Comparison of ENCODE assay signal across 9 cellular contexts in genomic region chr1:150875197-150876110, GRCh38. TPM values are rescaled to one million over a fixed set of nuclear protein-coding genes. Genes with fewer than 3 reads are reported as not detected.
DNase-seq lines count a peak whose midpoint lies in the region; ATAC-seq, FAIRE-seq and TF ChIP-seq lines count a peak whose summit lies in the region.
"Had no signal": no experiment of that assay in that cellular context is flagged by ENCODE, and none has a peak within 500 bp of the region (broad histone marks: within the 10 kb centered on the region; RNA-seq: fewer than 3 reads in every experiment).

No MANE protein-coding gene starts in this region.

- H3K4me3 Mint-ChIP-seq in activated B cell treated with CpG ODN at 0.5 μM for 24 hours = peak overlapping the region; percentile 92

- intact Hi-C loops in activated B cell treated with CpG ODN at 0.5 μM for 24 hours (cut with micrococcal nuclease) = loop anchor here (1.0 to 5.0 kb wide), 11 partner anchors 47 to 323 kb away; partner anchors contain the start of genes C1orf56, CERS2, ENSA and GOLPH3L

- H3K27me3 ChIP-seq in parathyroid adenoma (ENCODE audit: control insufficient read depth, insufficient read depth, low read length) = no peaks in the 10 kb centered on the region

- H3K9ac ChIP-seq in parathyroid adenoma = no peak overlapping the region

- H3K4me3 ChIP-seq in A549 (peak overlapping the region; percentile 82), fibroblast of villous mesenchyme (ENCODE audit: low read depth, low read length) (peak overlapping the region; percentile 84), parathyroid adenoma (ENCODE audit: low read depth, low read length) (peak overlapping the region; percentile 96)

- 17% methylated on average over 17 of the region's 17 CpGs for WGBS in A549 (ENCODE audit: missing lambda C conversion rate)

- H3K4me2 ChIP-seq in A549 (peak overlapping the region; percentile 91), parathyroid adenoma (ENCODE audit: low read length) (peak overlapping the region; percentile 74)

- H3K9me3 ChIP-seq in A549 = no peaks in the 10 kb centered on the region
- H3K9me3 ChIP-seq in parathyroid adenoma (ENCODE audit: control insufficient read depth, low read length) = no peaks in the 10 kb centered on the region

- DNase-seq in A549 (ENCODE audit: low read depth in 1 of 2, low spot score in 1 of 2) (no peak), GM13977 (ENCODE audit: low spot score) (peak; percentile 39), activated B cell treated with CpG ODN at 0.5 μM for 24 hours (no peak), fibroblast of villous mesenchyme (ENCODE audit: low read depth) (no peak), NCI-H2196 (lab: John Stamatoyannopoulos, UW; ENCODE audit: unreplicated experiment) (no peak), T-helper 9 cell (no peak), ACHN (no peak)

- peaks cover 19% of the 10 kb centered on the region for H3K4me1 ChIP-seq in A549
- no peaks in the 10 kb centered on the region for H3K4me1 ChIP-seq in parathyroid adenoma

- in situ Hi-C loops in GM13977 (cut with MboI; ENCODE audit: low pct_unique_long_range_greater_than_20kb, low sequenced_read_pairs, unreplicated experiment) (no loop called here), ACHN (cut with HindIII; ENCODE audit: low pct_ligation_motif_present, low pct_unique_long_range_greater_than_20kb, low sequenced_read_pairs) (no loop called here)

- H3K27ac ChIP-seq in A549 (peak overlapping the region; percentile 93 to 97), parathyroid adenoma (peak overlapping the region; percentile 89)

- POLR2A ChIA-PET in A549 (lab: Yijun Ruan, JAX) = interaction anchor here (0.7 to 1.4 kb wide), 3 partner anchors 7 to 47 kb away, joined by 3 to 4 read pairs (median 4); no protein-coding TSS in a partner anchor
- POLR2A ChIA-PET in activated B cell treated with CpG ODN at 0.5 μM for 24 hours (lab: Charles Lee) = interaction anchor here (0.6 to 1.4 kb wide), 4 partner anchors 36 to 196 kb away, joined by 3 to 6 read pairs (median 6); no protein-coding TSS in a partner anchor

- CTCF ChIA-PET in A549 (lab: Yijun Ruan, JAX) (interaction anchor here (0.8 to 7.0 kb wide), 5 partner anchors 10 to 315 kb away, joined by 3 to 41 read pairs (median 3); no protein-coding TSS in a partner anchor), activated B cell treated with CpG ODN at 0.5 μM for 24 hours (lab: Charles Lee) (no interaction called here)

- TF ChIP-seq EP300 in A549 (IDR thresholded peaks at IDR 0.05) = no peak

- TF ChIP-seq CTCF in A549 (IDR thresholded peaks at IDR 0.05) (no peak), GM13977 (IDR thresholded peaks at IDR 0.05; ENCODE audit: extremely low read depth, insufficient read depth, missing control alignments) (no peak), activated B cell treated with CpG ODN at 0.5 μM for 24 hours (IDR thresholded peaks at IDR 0.05) (no peak), fibroblast of villous mesenchyme (IDR thresholded peaks at IDR 0.05; ENCODE audit: insufficient read depth, low read depth, low read length) (no peak), parathyroid adenoma (IDR thresholded peaks at IDR 0.05) (no peak)

- peaks cover 31% of the 10 kb centered on the region for H3K4me1 Mint-ChIP-seq in activated B cell treated with CpG ODN at 0.5 μM for 24 hours

- H3K79me2 ChIP-seq in parathyroid adenoma = peaks cover 2% of the 10 kb centered on the region

- peak overlapping the region; percentile 93 for H2AFZ ChIP-seq in parathyroid adenoma

- TF ChIP-seq RAD21 in A549 (conservative IDR thresholded peaks at IDR 0.05 in 1 of 2, IDR thresholded peaks at IDR 0.05 in 1 of 2) = no peak

- FAIRE-seq in A549 (lab: Jason Lieb, UNC) = no peak

- peaks cover 16% of the 10 kb centered on the region for H3K36me3 Mint-ChIP-seq in activated B cell treated with CpG ODN at 0.5 μM for 24 hours (ENCODE audit: low read depth)

- no peak for TF ChIP-seq POLR2A in A549 (IDR thresholded peaks at IDR 0.05; ENCODE audit: low read length)

- no peaks in the 10 kb centered on the region for H3K27me3 Mint-ChIP-seq in activated B cell treated with CpG ODN at 0.5 μM for 24 hours

- H3K27ac Mint-ChIP-seq in activated B cell treated with CpG ODN at 0.5 μM for 24 hours = peak overlapping the region; percentile 88

- no peaks in the 10 kb centered on the region for H3K36me3 ChIP-seq in parathyroid adenoma (ENCODE audit: control insufficient read depth, insufficient read depth, low read length)

- ATAC-seq in A549 (peak in 1 of 2 experiments; percentile 31; a peak in 3 of 6 replicates), activated B cell treated with CpG ODN at 0.5 μM for 24 hours (ENCODE audit: low read depth) (no peak)

- H3K9me3 Mint-ChIP-seq in activated B cell treated with CpG ODN at 0.5 μM for 24 hours = no peaks in the 10 kb centered on the region

TF ChIP-seq in A549, 52 proteins besides CTCF, POLR2A, EP300 and RAD21:
- TF ChIP-seq RNF2 (IDR thresholded peaks at IDR 0.05; ENCODE audit: borderline replicate concordance, low read depth) (no peak), KDM1A (IDR thresholded peaks at IDR 0.05; ENCODE audit: low read depth) (no peak), BHLHE40 (IDR thresholded peaks at IDR 0.05; ENCODE audit: low read depth, low read length) (no peak), RFX5 (IDR thresholded peaks at IDR 0.05) (no peak), HES2 (IDR thresholded peaks at IDR 0.05) (no peak), POLR2AphosphoS2 (conservative IDR thresholded peaks at IDR 0.05; ENCODE audit: low read length) (no peak), CBX8 (IDR thresholded peaks at IDR 0.05) (no peak), ZC3H11A (IDR thresholded peaks at IDR 0.05) (no peak), HOXB13 (CRISPR knock-in tag; IDR thresholded peaks at IDR 0.05; ENCODE audit: low read depth) (no peak), MAX (IDR thresholded peaks at IDR 0.05) (no peak)

RNA-seq across cellular contexts. Expression of gene ARNT, which starts 0.9 kb away (rescaled TPM):
- 25.6 and 30.8 TPM in 2 replicates for polyA plus RNA-seq in A549 (2011; rRNA removed)
- 9.3 and 11.8 TPM in 2 replicates for polyA plus RNA-seq in A549 (2012; cell fraction: cytosol; rRNA removed)
- polyA plus RNA-seq in A549 (2012; cell fraction: nucleus; rRNA removed) = 16.5 and 25.4 TPM in 2 replicates
- polyA plus RNA-seq in A549 (2017; fragmentation: RNase III; extraction: RNeasy Plus Mini Kit Qiagen cat#74134 plus additional on column Dnase treatment) = 13.8 to 17.6 TPM (median 17.6 TPM) in 3 replicates
- polyA minus RNA-seq in A549 (2011; rRNA and poly(A)+ RNA removed) = 41.3 and 43.4 TPM in 2 replicates
- total RNA-seq in activated B cell treated with CpG ODN at 0.5 μM for 24 hours = 35.9 and 40.5 TPM in 2 replicates
- 44.1 and 46.6 TPM in 2 replicates for total RNA-seq in fibroblast of villous mesenchyme

RNA-seq across cellular contexts. Expression of gene CTXND2, which starts 11.5 kb away (rescaled TPM):
- polyA plus RNA-seq in A549 (2011; rRNA removed) (not detected in 2 replicates), A549 (2017; fragmentation: RNase III; extraction: RNeasy Plus Mini Kit Qiagen cat#74134 plus additional on column Dnase treatment) (not detected in 3 replicates)
- polyA plus RNA-seq in A549 (2012; cell fraction: cytosol; rRNA removed) = not detected in 2 replicates
- polyA plus RNA-seq in A549 (2012; cell fraction: nucleus; rRNA removed) = not detected in 2 replicates
- not detected in 2 replicates for polyA minus RNA-seq in A549 (2011; rRNA and poly(A)+ RNA removed)
- total RNA-seq in activated B cell treated with CpG ODN at 0.5 μM for 24 hours (not detected in 2 replicates), fibroblast of villous mesenchyme (not detected in 2 replicates)
- total RNA-seq: left colon had no signal

RNA-seq across cellular contexts. Expression of gene SETDB1, which starts 50.7 kb away (rescaled TPM):
- polyA plus RNA-seq in A549 (2011; rRNA removed) (48.8 and 56.9 TPM in 2 replicates), A549 (2017; fragmentation: RNase III; extraction: RNeasy Plus Mini Kit Qiagen cat#74134 plus additional on column Dnase treatment) (25.1 to 27.6 TPM (median 25.2 TPM) in 3 replicates)
- 16.8 and 18.9 TPM in 2 replicates for polyA plus RNA-seq in A549 (2012; cell fraction: cytosol; rRNA removed)
- 32.0 and 46.3 TPM in 2 replicates for polyA plus RNA-seq in A549 (2012; cell fraction: nucleus; rRNA removed)
- 55.3 and 58.4 TPM in 2 replicates for polyA minus RNA-seq in A549 (2011; rRNA and poly(A)+ RNA removed)
- total RNA-seq in activated B cell treated with CpG ODN at 0.5 μM for 24 hours (101 and 105 TPM in 2 replicates), fibroblast of villous mesenchyme (26.1 and 34.1 TPM in 2 replicates)
